ENCODE assay signal across 25 cellular contexts in the genomic region with DNA sequence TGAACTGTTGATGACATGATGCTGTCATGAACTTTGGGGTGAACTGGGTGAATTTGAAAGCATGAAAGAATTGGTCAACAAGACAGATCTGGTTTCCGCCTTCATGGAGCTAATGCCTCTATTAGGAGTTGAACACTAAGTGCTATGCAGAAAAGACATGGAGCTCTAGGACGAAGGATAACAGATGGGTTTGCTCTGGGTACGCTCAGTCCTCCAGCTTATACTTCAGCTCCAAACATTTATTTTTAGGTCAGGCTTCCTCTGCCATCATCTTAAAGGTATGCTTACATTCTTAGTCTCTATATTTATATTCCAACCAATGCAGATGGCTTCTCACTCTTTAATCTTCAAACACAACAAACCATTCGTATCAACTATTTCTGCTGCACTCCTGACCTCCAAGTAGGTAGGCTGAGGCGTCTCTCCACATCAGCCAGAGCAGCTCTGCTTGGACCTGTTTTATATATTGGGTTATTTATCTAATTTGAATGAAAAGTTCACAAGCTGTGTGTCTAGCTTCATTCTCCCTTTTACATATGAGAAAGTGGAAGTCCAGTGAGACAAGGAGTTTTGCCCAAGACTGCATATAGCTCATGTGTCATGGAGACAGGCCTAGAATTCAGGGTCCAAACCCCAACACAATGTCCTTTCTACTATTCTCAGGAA.
"Had no signal": no experiment of that assay in that cellular context is flagged by ENCODE, and none has a peak within 500 bp of the region (broad histone marks: within the 10 kb centered on the region; RNA-seq: fewer than 3 reads in every experiment).

No MANE protein-coding gene starts in this region.

- H3K27ac ChIP-seq: adrenal gland, ascending aorta, brain microvascular endothelial cell, lower lobe of right lung, ovary, prostate gland, tibial nerve, uterus, WERI-Rb-1 had no signal

- H3K36me3 ChIP-seq: adrenal gland, ascending aorta, brain microvascular endothelial cell, lower lobe of right lung, ovary, prostate gland, tibial nerve, uterus, WERI-Rb-1 had no signal

- H3K4me3 Mint-ChIP-seq: activated CD8-positive, alpha-beta T cell treated with anti-CD3 and anti-CD28 coated beads, Interleukin-2, amount 10 ng/mL, durations not matched to agents 7 days and 5 days; activated naive CD8-positive, alpha-beta T cell; activated T-helper 17 cell treated with anti-CD3 and anti-CD28 coated beads, Interleukin-2, amount 50 U/mL, for 72 hours; central memory CD8-positive, alpha-beta T cell; natural killer cell treated with Interleukin-12 subunit alpha and Interleukin-12 subunit beta and Interleukin-15 and Interleukin-18, amount 100 ng/mL, for 72 hours; T-cell; T-helper 2 cell treated with Interferon-gamma antibody and Interleukin-4, amounts not matched to agents 5 μg/mL and 100 μg/mL, for 36 hours had no signal

- H3K4me3 ChIP-seq: adrenal gland, ascending aorta, lower lobe of right lung, ovary, prostate gland, tibial nerve, uterus had no signal

- ATAC-seq: activated CD8-positive, alpha-beta T cell treated with anti-CD3 and anti-CD28 coated beads, Interleukin-2, amount 10 ng/mL, durations not matched to agents 7 days and 5 days; activated T-helper 17 cell treated with anti-CD3 and anti-CD28 coated beads, Interleukin-2, amount 50 U/mL, for 72 hours; left colon; lower lobe of right lung; sciatic nerve; T-cell had no signal

- H3K27ac Mint-ChIP-seq: activated CD8-positive, alpha-beta T cell treated with anti-CD3 and anti-CD28 coated beads, Interleukin-2, amount 10 ng/mL, durations not matched to agents 7 days and 5 days; activated naive CD8-positive, alpha-beta T cell; activated T-helper 17 cell treated with anti-CD3 and anti-CD28 coated beads, Interleukin-2, amount 50 U/mL, for 72 hours; natural killer cell treated with Interleukin-12 subunit alpha and Interleukin-12 subunit beta and Interleukin-15 and Interleukin-18, amount 100 ng/mL, for 72 hours; T-cell; T-helper 2 cell treated with Interferon-gamma antibody and Interleukin-4, amounts not matched to agents 5 μg/mL and 100 μg/mL, for 36 hours had no signal

- H3K9me3 ChIP-seq: adrenal gland, ascending aorta, lower lobe of right lung, ovary, prostate gland, tibial nerve, uterus had no signal

- H3K4me1 Mint-ChIP-seq: activated T-helper 17 cell treated with anti-CD3 and anti-CD28 coated beads, Interleukin-2, amount 50 U/mL, for 72 hours; central memory CD8-positive, alpha-beta T cell; T-cell had no signal

- H3K27me3 ChIP-seq: adrenal gland, ascending aorta, brain microvascular endothelial cell, ovary, tibial nerve, uterus had no signal

- DNase-seq: activated CD4-positive, alpha-beta T cell treated with anti-CD3 and anti-CD28 coated beads for 1 hour; activated CD4-positive, alpha-beta T cell treated with anti-CD3 and anti-CD28 coated beads, Interleukin-2, amount 50 U/mL, for 1 hour; activated CD8-positive, alpha-beta T cell treated with anti-CD3 and anti-CD28 coated beads, Interleukin-2, amount 10 ng/mL, durations not matched to agents 7 days and 5 days; activated T-cell treated with anti-CD3 and anti-CD28 coated beads, Interleukin-2, amount 50 U/mL, for 1 hour; adrenal gland; brain microvascular endothelial cell; effector memory CD4-positive, alpha-beta T cell; left colon; lower lobe of right lung; ovary; stimulated activated CD4-positive, alpha-beta T cell treated with anti-CD3 and anti-CD28 coated beads, Interleukin-4, amount 100 ng/mL, for 24 hours; stimulated activated naive CD4-positive, alpha-beta T cell treated with Interleukin-2 at 50 U/mL for 16 hours; substantia nigra; T-cell; uterus; WERI-Rb-1 had no signal

- H3K4me1 ChIP-seq: adrenal gland, ascending aorta, lower lobe of right lung, prostate gland, uterus had no signal

- H3K9me3 Mint-ChIP-seq: activated T-helper 17 cell treated with anti-CD3 and anti-CD28 coated beads, Interleukin-2, amount 50 U/mL, for 72 hours; central memory CD8-positive, alpha-beta T cell; natural killer cell treated with Interleukin-12 subunit alpha and Interleukin-12 subunit beta and Interleukin-15 and Interleukin-18, amount 100 ng/mL, for 72 hours; T-cell; T-helper 2 cell treated with Interferon-gamma antibody and Interleukin-4, amounts not matched to agents 5 μg/mL and 100 μg/mL, for 36 hours had no signal

- H3K36me3 Mint-ChIP-seq: activated naive CD8-positive, alpha-beta T cell; natural killer cell treated with Interleukin-12 subunit alpha and Interleukin-12 subunit beta and Interleukin-15 and Interleukin-18, amount 100 ng/mL, for 72 hours; T-cell had no signal
